In genomic region chr16:1922357-1922756, GRCh38 we compare ENCODE assay signal across 9 cellular contexts. TPM values are rescaled to one million over a fixed set of nuclear protein-coding genes. Genes with fewer than 3 reads are reported as not detected.
"Had no signal": no experiment of that assay in that cellular context is flagged by ENCODE, and none has a peak within 500 bp of the region (broad histone marks: within the 10 kb centered on the region; RNA-seq: fewer than 3 reads in every experiment).

No MANE protein-coding gene starts in this region.

- H3K4me3 ChIP-seq: GM23338, HAP-1 had no signal

- H2AFZ ChIP-seq: GM23338 had no signal

- H3K36me3 ChIP-seq: HAP-1 had no signal

- DNase-seq: H7, IMR-90, KBM-7 had no signal

- ATAC-seq: GM23338, HCT116 had no signal

- H3K27ac Mint-ChIP-seq: GM23338 had no signal

- H3K9me3 ChIP-seq: HAP-1 had no signal

- H3K4me2 ChIP-seq: GM23338 had no signal

- FAIRE-seq: HTR-8/SVneo had no signal

- H3K9me3 Mint-ChIP-seq: GM23338 had no signal

RNA-seq across cellular contexts. Expression of gene HS3ST6, which starts 4.1 kb away (rescaled TPM):
- total RNA-seq: GM23338, H4, H7, HT-29, IMR-90 had no signal
- polyA plus RNA-seq: IMR-90 had no signal

RNA-seq across cellular contexts. Expression of gene RPL3L, which starts 32.1 kb away (rescaled TPM):
- total RNA-seq: H4, H7, HT-29, IMR-90 had no signal
- polyA plus RNA-seq: IMR-90 had no signal
